ENCODE assay signal across 13 cellular contexts in the genomic region with DNA sequence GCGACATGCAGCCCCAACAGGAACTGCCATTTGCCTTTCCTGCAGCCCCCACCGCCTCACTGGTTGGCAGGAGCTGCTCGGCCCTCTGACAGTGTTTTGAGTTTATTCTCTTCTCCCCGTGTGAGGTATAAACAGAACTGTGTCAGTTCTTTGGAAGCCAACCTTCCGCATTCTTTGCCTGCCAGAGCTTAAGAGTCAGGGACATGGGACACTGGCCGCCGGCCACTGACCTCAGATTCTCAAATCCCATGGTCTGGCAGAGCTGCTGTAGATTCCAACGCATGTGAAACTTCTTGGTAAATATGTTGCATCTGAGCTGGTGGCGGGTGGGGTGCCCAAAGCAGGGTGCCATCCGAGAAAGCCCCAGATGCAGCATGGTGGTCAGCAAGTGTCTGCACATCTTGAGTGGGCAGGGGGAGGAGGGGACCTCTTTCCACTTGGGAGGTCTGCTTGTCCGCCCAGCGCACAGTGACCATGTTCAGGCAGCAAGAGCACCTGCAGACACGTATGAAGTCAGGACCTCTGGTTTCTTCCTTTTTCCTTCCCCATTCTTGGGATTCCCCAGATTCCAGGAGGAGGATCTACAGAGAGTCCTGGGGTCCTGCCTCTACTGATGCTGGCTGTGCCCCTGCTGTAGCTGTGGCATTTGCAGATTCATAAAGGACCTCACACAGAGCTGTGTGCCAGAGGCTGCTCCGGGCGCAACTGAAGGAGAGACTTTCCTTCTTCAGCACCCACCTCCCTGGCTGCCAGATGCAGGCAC. TPM values are rescaled to one million over a fixed set of nuclear protein-coding genes. Genes with fewer than 3 reads are reported as not detected.
DNase-seq lines count a peak whose midpoint lies in the region; ATAC-seq, FAIRE-seq and TF ChIP-seq lines count a peak whose summit lies in the region.
"Had no signal": no experiment of that assay in that cellular context is flagged by ENCODE, and none has a peak within 500 bp of the region (broad histone marks: within the 10 kb centered on the region; RNA-seq: fewer than 3 reads in every experiment).

No MANE protein-coding gene starts in this region.

- WGBS in body of pancreas, 2 donors, result 25 to 45% methylated on average over 10 to 15 of the region's 15 CpGs
- WGBS in small intestine, 3 donors, result 57 to 66% (median 63%) methylated on average over 15 of the region's 15 CpGs

- H3K9me3 ChIP-seq in body of pancreas (no peaks in the 10 kb centered on the region), T-helper 17 cell (ENCODE audit: control insufficient read depth, low read length, poor library complexity, severe bottlenecking) (no peaks in the 10 kb centered on the region), small intestine (ENCODE audit: control insufficient read depth, low read depth) (no peaks in the 10 kb centered on the region)

- H3K4me3 Mint-ChIP-seq in T-helper 17 cell, result no peak overlapping the region
- H3K4me3 Mint-ChIP-seq: CD8-positive, alpha-beta memory T cell had no signal

- TF ChIP-seq CTCF in body of pancreas (IDR thresholded peaks at IDR 0.05), result no peak

- H3K4me3 ChIP-seq in body of pancreas (no peak overlapping the region), small intestine (ENCODE audit: low read depth in 1 of 2, low read length in 2 of 2) (no peak overlapping the region)

- no peak for FAIRE-seq in small intestine (lab: Jason Lieb, UNC)
- FAIRE-seq: endothelial cell of umbilical vein had no signal

- H3K27ac Mint-ChIP-seq in T-helper 17 cell, result no peak overlapping the region

- H3K27ac ChIP-seq in body of pancreas (peak overlapping the region; percentile 58 to 82 (median 62)), small intestine (ENCODE audit: low read depth in 1 of 2, low read length in 1 of 2) (no peak overlapping the region)

- ATAC-seq in body of pancreas (peak; percentile 80), T-helper 17 cell (no peak)

- TF ChIP-seq POLR2A in body of pancreas (IDR thresholded peaks at IDR 0.05), result peak in 2 of 3 donors; percentile 5 to 34

- H3K27me3 Mint-ChIP-seq in T-helper 17 cell, result peaks cover 51% of the 10 kb centered on the region

- peaks cover 3% of the 10 kb centered on the region for H3K36me3 Mint-ChIP-seq in T-helper 17 cell (ENCODE audit: low read depth)
- H3K36me3 Mint-ChIP-seq: CD8-positive, alpha-beta memory T cell had no signal

- peaks cover 0 to 14% of the 10 kb centered on the region in 2 donors for H3K27me3 ChIP-seq in body of pancreas
- peaks cover 0 to 24% of the 10 kb centered on the region in 2 donors for H3K27me3 ChIP-seq in small intestine (ENCODE audit: control insufficient read depth in 2 of 2, insufficient read depth in 2 of 2, low read length in 2 of 2)

- peak; percentile 60 for DNase-seq in H4 (ENCODE audit: low spot score)
- peak; percentile 43 to 67 (median 64) for DNase-seq in body of pancreas
- DNase-seq in iPS-NIHi11 (ENCODE audit: low spot score), result peak; percentile 33
- DNase-seq in stromal cell of bone marrow (ENCODE audit: low read depth), result peak; percentile 11
- no peak for DNase-seq in activated T-cell treated with anti-CD3 and anti-CD28 coated beads, Interleukin-2, amount 50 U/mL, for 48 hours
- no peak for DNase-seq in activated effector memory CD4-positive, alpha-beta T cell treated with anti-CD3 and anti-CD28 coated beads, Interleukin-2, amount 50 U/mL, for 16 hours
- no peak for DNase-seq in T-helper 17 cell
- no peak for DNase-seq in small intestine
- DNase-seq: activated CD4-positive, alpha-beta T cell treated with anti-CD3 and anti-CD28 coated beads for 48 hours; CD8-positive, alpha-beta memory T cell; T-helper 1 cell had no signal

- peaks cover 20% of the 10 kb centered on the region for H3K4me1 ChIP-seq in body of pancreas
- no peaks in the 10 kb centered on the region for H3K4me1 ChIP-seq in small intestine (ENCODE audit: control insufficient read depth in 2 of 2, insufficient read depth in 1 of 2, low read depth in 1 of 2, low read length in 1 of 2)

- H3K4me1 Mint-ChIP-seq in T-helper 17 cell, result peaks cover 5% of the 10 kb centered on the region

- H3K36me3 ChIP-seq in body of pancreas (replicated peaks in 1 of 2; ENCODE audit: insufficient read depth in 1 of 2, low read depth in 2 of 2) (no peaks in the 10 kb centered on the region), small intestine (ENCODE audit: control insufficient read depth in 2 of 2, insufficient read depth in 2 of 2, low read length in 2 of 2) (no peaks in the 10 kb centered on the region)

- intact Hi-C loops in body of pancreas (cut with DNase I), result no loop called here

RNA-seq across cellular contexts. Expression of gene ASB18, which starts 23.8 kb away (rescaled TPM):
- total RNA-seq in H4 (2014; rRNA removed; shearing (Covaris generic)), result not detected in 2 replicates
- total RNA-seq in body of pancreas (not detected), T-helper 17 cell (not detected)
- polyA plus RNA-seq in small intestine, result not detected
- total RNA-seq: CD8-positive, alpha-beta memory T cell; endothelial cell of umbilical vein; mucosa of gallbladder had no signal
- polyA plus RNA-seq: CD8-positive, alpha-beta memory T cell; endothelial cell of umbilical vein had no signal

Comparison
In these comparisons a context has a peak if more than half of its experiments do, and no peak if none do; other contexts are left out.
1. DNase-seq: peak in H4 (single experiment), body of pancreas (4 of 4), iPS-NIHi11 (single experiment) and stromal cell of bone marrow (single experiment); none in activated T-cell treated with anti-CD3 and anti-CD28 coated beads, Interleukin-2, amount 50 U/mL, for 48 hours (0 of 2), activated effector memory CD4-positive, alpha-beta T cell treated with anti-CD3 and anti-CD28 coated beads, Interleukin-2, amount 50 U/mL, for 16 hours (single experiment), T-helper 17 cell (0 of 3) and small intestine (single experiment).
2. H3K27ac ChIP-seq: peak in body of pancreas (4 of 4); none in small intestine (0 of 2).